In the genomic region with DNA sequence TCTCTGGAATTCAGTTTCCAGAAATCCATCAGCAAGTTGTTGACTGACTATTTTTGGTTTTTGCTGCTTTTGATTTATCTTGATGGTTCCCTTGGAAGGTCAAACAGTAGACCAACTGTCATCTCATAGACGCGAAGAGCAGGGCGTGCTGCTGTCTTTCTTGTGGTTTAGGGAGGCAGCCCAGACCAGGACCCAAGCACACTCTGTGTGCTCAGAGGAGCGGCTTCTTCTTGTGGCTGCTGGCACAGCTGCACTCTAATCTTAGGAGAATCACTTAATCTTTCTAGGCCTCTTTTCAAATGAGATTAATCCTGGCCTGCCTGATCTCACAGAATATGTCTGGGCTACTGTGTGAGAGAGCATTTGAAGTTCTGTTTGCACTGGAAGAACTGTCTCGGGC, we compare ENCODE assay signal across 1 cellular context.
A peak's percentile ranks its signal among the peaks of the same experiment; 100 is the strongest.
TF ChIP-seq lines count a peak whose summit lies in the region.

No MANE protein-coding gene starts in this region.

TF ChIP-seq in K562, 482 proteins besides CTCF, POLR2A, EP300 and RAD21 (continued from another document and continues in another):
- TF ChIP-seq CEBPZ (IDR thresholded peaks at IDR 0.05; ENCODE audit: borderline replicate concordance, low read depth, low read length) (no peak), MAFF (IDR thresholded peaks at IDR 0.05; ENCODE audit: low read length) (no peak), NR4A1 (CRISPR knock-in tag; IDR thresholded peaks at IDR 0.05) (no peak), NR4A1 (tag; IDR thresholded peaks at IDR 0.05) (no peak), NCOA6 (IDR thresholded peaks at IDR 0.05) (no peak), KLF16 (IDR thresholded peaks at IDR 0.05) (peak; percentile 48; the same call in 1 of the 2 replicates), ZFP91 (CRISPR knock-in tag; IDR thresholded peaks at IDR 0.05) (no peak), ZNF143 (CRISPR knock-in tag; IDR thresholded peaks at IDR 0.05) (no peak), MYBL2 (IDR thresholded peaks at IDR 0.05; ENCODE audit: low read depth) (no peak), MYBL2 (CRISPR knock-in tag; IDR thresholded peaks at IDR 0.05; ENCODE audit: borderline replicate concordance) (no peak), TCF7 (IDR thresholded peaks at IDR 0.05; ENCODE audit: borderline replicate concordance) (peak; percentile 85; the same call in 1 of the 2 replicates), ZNF41 (CRISPR knock-in tag; conservative IDR thresholded peaks at IDR 0.05) (no peak), EZH2 (IDR thresholded peaks at IDR 0.05; ENCODE audit: borderline replicate concordance, low read depth, low read length) (no peak), FOSL1 (tag; conservative IDR thresholded peaks at IDR 0.05) (no peak), ZBTB7A (IDR thresholded peaks at IDR 0.05; ENCODE audit: borderline replicate concordance, control insufficient read depth, low read depth, low read length) (no peak), ARID3B (CRISPR knock-in tag; IDR thresholded peaks at IDR 0.05; ENCODE audit: borderline replicate concordance) (no peak), DDX20 (tag; IDR thresholded peaks at IDR 0.05; ENCODE audit: low read depth) (no peak), CBFB (CRISPR knock-in tag; IDR thresholded peaks at IDR 0.05) (no peak), HMGXB4 (CRISPR knock-in tag; IDR thresholded peaks at IDR 0.05) (no peak), ZNF583 (CRISPR knock-in tag; IDR thresholded peaks at IDR 0.05) (no peak), FOXA3 (CRISPR knock-in tag; conservative IDR thresholded peaks at IDR 0.05 in 1 of 2, IDR thresholded peaks at IDR 0.05 in 1 of 2) (0 out of 4 replicates have a peak, but pooled peaks of 1 of the 2 experiments have one; percentile 16), ZSCAN29 (IDR thresholded peaks at IDR 0.05) (no peak), ZC3H8 (IDR thresholded peaks at IDR 0.05) (no peak), VEZF1 (CRISPR knock-in tag; IDR thresholded peaks at IDR 0.05) (peak; percentile 24; the same call in 1 of the 2 replicates), ZNF316 (IDR thresholded peaks at IDR 0.05) (no peak), ETS2 (tag; IDR thresholded peaks at IDR 0.05; ENCODE audit: borderline replicate concordance, poor library complexity, severe bottlenecking) (no peak)
- TF ChIP-seq, protein P1, sequence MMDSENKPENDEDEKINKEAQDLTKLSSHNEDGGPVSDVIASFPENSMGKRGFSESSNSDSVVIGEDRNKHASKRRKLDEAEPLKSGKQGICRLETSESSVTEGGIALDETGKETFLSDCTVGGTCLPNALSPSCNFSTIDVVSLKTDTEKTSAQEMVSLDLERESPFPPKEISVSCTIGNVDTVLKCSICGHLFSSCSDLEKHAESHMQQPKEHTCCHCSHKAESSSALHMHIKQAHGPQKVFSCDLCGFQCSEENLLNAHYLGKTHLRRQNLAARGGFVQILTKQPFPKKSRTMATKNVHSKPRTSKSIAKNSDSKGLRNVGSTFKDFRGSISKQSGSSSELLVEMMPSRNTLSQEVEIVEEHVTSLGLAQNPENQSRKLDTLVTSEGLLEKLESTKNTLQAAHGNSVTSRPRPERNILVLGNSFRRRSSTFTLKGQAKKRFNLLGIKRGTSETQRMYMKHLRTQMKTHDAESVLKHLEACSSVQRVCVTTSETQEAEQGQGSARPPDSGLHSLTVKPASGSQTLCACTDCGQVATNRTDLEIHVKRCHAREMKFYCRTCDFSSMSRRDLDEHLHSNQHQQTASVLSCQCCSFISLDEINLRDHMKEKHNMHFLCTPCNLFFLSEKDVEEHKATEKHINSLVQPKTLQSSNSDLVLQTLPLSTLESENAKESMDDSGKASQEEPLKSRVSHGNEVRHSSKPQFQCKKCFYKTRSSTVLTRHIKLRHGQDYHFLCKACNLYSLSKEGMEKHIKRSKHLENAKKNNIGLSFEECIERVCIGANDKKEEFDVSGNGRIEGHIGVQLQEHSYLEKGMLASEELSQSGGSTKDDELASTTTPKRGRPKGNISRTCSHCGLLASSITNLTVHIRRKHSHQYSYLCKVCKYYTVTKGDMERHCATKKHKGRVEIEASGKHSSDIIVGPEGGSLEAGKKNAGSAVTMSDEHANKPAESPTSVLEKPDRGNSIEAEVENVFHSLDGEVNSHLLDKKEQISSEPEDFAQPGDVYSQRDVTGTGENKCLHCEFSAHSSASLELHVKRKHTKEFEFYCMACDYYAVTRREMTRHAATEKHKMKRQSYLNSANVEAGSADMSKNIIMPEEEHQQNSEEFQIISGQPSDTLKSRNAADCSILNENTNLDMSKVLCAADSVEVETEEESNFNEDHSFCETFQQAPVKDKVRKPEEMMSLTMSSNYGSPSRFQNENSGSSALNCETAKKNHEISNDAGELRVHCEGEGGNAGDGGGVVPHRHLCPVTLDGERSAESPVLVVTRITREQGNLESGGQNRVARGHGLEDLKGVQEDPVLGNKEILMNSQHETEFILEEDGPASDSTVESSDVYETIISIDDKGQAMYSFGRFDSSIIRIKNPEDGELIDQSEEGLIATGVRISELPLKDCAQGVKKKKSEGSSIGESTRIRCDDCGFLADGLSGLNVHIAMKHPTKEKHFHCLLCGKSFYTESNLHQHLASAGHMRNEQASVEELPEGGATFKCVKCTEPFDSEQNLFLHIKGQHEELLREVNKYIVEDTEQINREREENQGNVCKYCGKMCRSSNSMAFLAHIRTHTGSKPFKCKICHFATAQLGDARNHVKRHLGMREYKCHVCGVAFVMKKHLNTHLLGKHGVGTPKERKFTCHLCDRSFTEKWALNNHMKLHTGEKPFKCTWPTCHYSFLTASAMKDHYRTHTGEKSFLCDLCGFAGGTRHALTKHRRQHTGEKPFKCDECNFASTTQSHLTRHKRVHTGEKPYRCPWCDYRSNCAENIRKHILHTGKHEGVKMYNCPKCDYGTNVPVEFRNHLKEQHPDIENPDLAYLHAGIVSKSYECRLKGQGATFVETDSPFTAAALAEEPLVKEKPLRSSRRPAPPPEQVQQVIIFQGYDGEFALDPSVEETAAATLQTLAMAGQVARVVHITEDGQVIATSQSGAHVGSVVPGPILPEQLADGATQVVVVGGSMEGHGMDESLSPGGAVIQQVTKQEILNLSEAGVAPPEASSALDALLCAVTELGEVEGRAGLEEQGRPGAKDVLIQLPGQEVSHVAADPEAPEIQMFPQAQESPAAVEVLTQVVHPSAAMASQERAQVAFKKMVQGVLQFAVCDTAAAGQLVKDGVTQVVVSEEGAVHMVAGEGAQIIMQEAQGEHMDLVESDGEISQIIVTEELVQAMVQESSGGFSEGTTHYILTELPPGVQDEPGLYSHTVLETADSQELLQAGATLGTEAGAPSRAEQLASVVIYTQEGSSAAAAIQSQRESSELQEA (IDR thresholded peaks at IDR 0.05; ENCODE audit: low read depth), result no peak
- TF ChIP-seq, protein P2, sequence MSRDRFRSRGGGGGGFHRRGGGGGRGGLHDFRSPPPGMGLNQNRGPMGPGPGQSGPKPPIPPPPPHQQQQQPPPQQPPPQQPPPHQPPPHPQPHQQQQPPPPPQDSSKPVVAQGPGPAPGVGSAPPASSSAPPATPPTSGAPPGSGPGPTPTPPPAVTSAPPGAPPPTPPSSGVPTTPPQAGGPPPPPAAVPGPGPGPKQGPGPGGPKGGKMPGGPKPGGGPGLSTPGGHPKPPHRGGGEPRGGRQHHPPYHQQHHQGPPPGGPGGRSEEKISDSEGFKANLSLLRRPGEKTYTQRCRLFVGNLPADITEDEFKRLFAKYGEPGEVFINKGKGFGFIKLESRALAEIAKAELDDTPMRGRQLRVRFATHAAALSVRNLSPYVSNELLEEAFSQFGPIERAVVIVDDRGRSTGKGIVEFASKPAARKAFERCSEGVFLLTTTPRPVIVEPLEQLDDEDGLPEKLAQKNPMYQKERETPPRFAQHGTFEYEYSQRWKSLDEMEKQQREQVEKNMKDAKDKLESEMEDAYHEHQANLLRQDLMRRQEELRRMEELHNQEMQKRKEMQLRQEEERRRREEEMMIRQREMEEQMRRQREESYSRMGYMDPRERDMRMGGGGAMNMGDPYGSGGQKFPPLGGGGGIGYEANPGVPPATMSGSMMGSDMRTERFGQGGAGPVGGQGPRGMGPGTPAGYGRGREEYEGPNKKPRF (IDR thresholded peaks at IDR 0.05; ENCODE audit: low read depth, low read length), result no peak
- TF ChIP-seq, protein P3, sequence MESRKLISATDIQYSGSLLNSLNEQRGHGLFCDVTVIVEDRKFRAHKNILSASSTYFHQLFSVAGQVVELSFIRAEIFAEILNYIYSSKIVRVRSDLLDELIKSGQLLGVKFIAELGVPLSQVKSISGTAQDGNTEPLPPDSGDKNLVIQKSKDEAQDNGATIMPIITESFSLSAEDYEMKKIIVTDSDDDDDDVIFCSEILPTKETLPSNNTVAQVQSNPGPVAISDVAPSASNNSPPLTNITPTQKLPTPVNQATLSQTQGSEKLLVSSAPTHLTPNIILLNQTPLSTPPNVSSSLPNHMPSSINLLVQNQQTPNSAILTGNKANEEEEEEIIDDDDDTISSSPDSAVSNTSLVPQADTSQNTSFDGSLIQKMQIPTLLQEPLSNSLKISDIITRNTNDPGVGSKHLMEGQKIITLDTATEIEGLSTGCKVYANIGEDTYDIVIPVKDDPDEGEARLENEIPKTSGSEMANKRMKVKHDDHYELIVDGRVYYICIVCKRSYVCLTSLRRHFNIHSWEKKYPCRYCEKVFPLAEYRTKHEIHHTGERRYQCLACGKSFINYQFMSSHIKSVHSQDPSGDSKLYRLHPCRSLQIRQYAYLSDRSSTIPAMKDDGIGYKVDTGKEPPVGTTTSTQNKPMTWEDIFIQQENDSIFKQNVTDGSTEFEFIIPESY (CRISPR knock-in tag; IDR thresholded peaks at IDR 0.05), result no peak
- TF ChIP-seq, protein P4, sequence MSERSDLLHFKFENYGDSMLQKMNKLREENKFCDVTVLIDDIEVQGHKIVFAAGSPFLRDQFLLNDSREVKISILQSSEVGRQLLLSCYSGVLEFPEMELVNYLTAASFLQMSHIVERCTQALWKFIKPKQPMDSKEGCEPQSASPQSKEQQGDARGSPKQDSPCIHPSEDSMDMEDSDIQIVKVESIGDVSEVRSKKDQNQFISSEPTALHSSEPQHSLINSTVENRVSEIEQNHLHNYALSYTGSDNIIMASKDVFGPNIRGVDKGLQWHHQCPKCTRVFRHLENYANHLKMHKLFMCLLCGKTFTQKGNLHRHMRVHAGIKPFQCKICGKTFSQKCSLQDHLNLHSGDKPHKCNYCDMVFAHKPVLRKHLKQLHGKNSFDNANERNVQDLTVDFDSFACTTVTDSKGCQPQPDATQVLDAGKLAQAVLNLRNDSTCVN (CRISPR knock-in tag; IDR thresholded peaks at IDR 0.05), result no peak
